Comparison of ENCODE assay signal across 9 cellular contexts in genomic region chr22:45503816-45504702, GRCh38. TPM values are rescaled to one million over a fixed set of nuclear protein-coding genes. Genes with fewer than 3 reads are reported as not detected.
DNase-seq lines count a peak whose midpoint lies in the region; ATAC-seq and TF ChIP-seq lines count a peak whose summit lies in the region.
"Had no signal": no experiment of that assay in that cellular context is flagged by ENCODE, and none has a peak within 500 bp of the region (broad histone marks: within the 10 kb centered on the region; RNA-seq: fewer than 3 reads in every experiment).

No MANE protein-coding gene starts in this region.

- H3K4me1 Mint-ChIP-seq in activated T-cell treated with anti-CD3 and anti-CD28 coated beads, Interleukin-2, amount 50 U/mL, for 72 hours (ENCODE audit: low read depth), result peaks cover 8% of the 10 kb centered on the region
- H3K4me1 Mint-ChIP-seq in activated T-cell treated with anti-CD3 and anti-CD28 coated beads, Interleukin-2, amount 50 U/mL, for 24 hours (ENCODE audit: low read depth), result peaks cover 6% of the 10 kb centered on the region
- no peaks in the 10 kb centered on the region for H3K4me1 Mint-ChIP-seq in CD8-positive, alpha-beta memory T cell

- WGBS in tibial nerve, 2 donors, result 28 to 33% methylated on average over 22 to 25 of the region's 28 CpGs

- in situ Hi-C loops in astrocyte of the cerebellum (cut with HindIII; ENCODE audit: low sequenced_read_pairs), result no loop called here

- no peak for TF ChIP-seq EP300 in tibial nerve (IDR thresholded peaks at IDR 0.05)

- H3K27ac ChIP-seq in tibial nerve, result peak overlapping the region; percentile 12 to 82 (median 74)
- no peak overlapping the region for H3K27ac ChIP-seq in CD8-positive, alpha-beta memory T cell (ENCODE audit: low read depth, low read length)

- no peaks in the 10 kb centered on the region for H3K36me3 ChIP-seq in tibial nerve
- H3K36me3 ChIP-seq in CD8-positive, alpha-beta memory T cell (ENCODE audit: insufficient read depth, low read length), result no peaks in the 10 kb centered on the region

- H3K36me3 Mint-ChIP-seq in activated T-cell treated with anti-CD3 and anti-CD28 coated beads, Interleukin-2, amount 50 U/mL, for 72 hours (ENCODE audit: insufficient read depth in 2 of 2), result no peaks in the 10 kb centered on the region
- H3K36me3 Mint-ChIP-seq in activated T-cell treated with anti-CD3 and anti-CD28 coated beads, Interleukin-2, amount 50 U/mL, for 24 hours (ENCODE audit: low read depth), result no peaks in the 10 kb centered on the region
- H3K36me3 Mint-ChIP-seq in CD8-positive, alpha-beta memory T cell, result peaks cover 0 to 2% (median 0%) of the 10 kb centered on the region in 3 donors

- POLR2A ChIA-PET in CD8-positive, alpha-beta memory T cell (lab: Charles Lee), result no interaction called here

- H3K9me3 ChIP-seq in tibial nerve, result no peaks in the 10 kb centered on the region
- H3K9me3 ChIP-seq in CD8-positive, alpha-beta memory T cell (ENCODE audit: low read length), result no peaks in the 10 kb centered on the region

- TF ChIP-seq CTCF in astrocyte of the cerebellum (IDR thresholded peaks at IDR 0.05; ENCODE audit: low read depth, low read length, missing control alignments), result no peak
- no peak for TF ChIP-seq CTCF in tibial nerve (IDR thresholded peaks at IDR 0.05)

- H3K4me3 Mint-ChIP-seq in activated T-cell treated with anti-CD3 and anti-CD28 coated beads, Interleukin-2, amount 50 U/mL, for 72 hours, result peak overlapping the region in 1 of 2 donors; percentile 50
- no peak overlapping the region for H3K4me3 Mint-ChIP-seq in activated T-cell treated with anti-CD3 and anti-CD28 coated beads, Interleukin-2, amount 50 U/mL, for 24 hours
- H3K4me3 Mint-ChIP-seq in CD8-positive, alpha-beta memory T cell, result peak overlapping the region in 1 of 7 donors; percentile 13

- H3K4me3 ChIP-seq in astrocyte of the cerebellum (ENCODE audit: low read depth, low read length) (peak overlapping the region; percentile 93), tibial nerve (peak overlapping the region; percentile 38 to 64 (median 40))
- no peak overlapping the region for H3K4me3 ChIP-seq in CD8-positive, alpha-beta memory T cell (ENCODE audit: low read length)

- H3K27me3 ChIP-seq in tibial nerve, result peaks cover 0 to 52% of the 10 kb centered on the region in 2 donors
- peaks cover 5% of the 10 kb centered on the region for H3K27me3 ChIP-seq in CD8-positive, alpha-beta memory T cell (ENCODE audit: insufficient read depth, low read length, poor library complexity, severe bottlenecking)

- CTCF ChIA-PET in CD8-positive, alpha-beta memory T cell (lab: Charles Lee), result no interaction called here

- TF ChIP-seq POLR2A in tibial nerve (IDR thresholded peaks at IDR 0.05), result no peak

- no peak for DNase-seq in activated T-cell treated with anti-CD3 and anti-CD28 coated beads, Interleukin-2, amount 50 U/mL, for 72 hours
- DNase-seq in activated T-cell treated with anti-CD3 and anti-CD28 coated beads, Interleukin-2, amount 50 U/mL, for 24 hours, result no peak
- peak; percentile 53 for DNase-seq in astrocyte of the cerebellum (ENCODE audit: low read depth)
- peak; percentile 73 for DNase-seq in left kidney (ENCODE audit: low read depth, low spot score)
- DNase-seq in tibial nerve (ENCODE audit: low spot score in 2 of 2), result no peak
- no peak for DNase-seq in CD8-positive, alpha-beta memory T cell
- DNase-seq: DND-41 had no signal

- H3K9me3 Mint-ChIP-seq in activated T-cell treated with anti-CD3 and anti-CD28 coated beads, Interleukin-2, amount 50 U/mL, for 72 hours, result no peaks in the 10 kb centered on the region
- no peaks in the 10 kb centered on the region for H3K9me3 Mint-ChIP-seq in activated T-cell treated with anti-CD3 and anti-CD28 coated beads, Interleukin-2, amount 50 U/mL, for 24 hours
- H3K9me3 Mint-ChIP-seq in CD8-positive, alpha-beta memory T cell, result no peaks in the 10 kb centered on the region

- no peak overlapping the region for H3K27ac Mint-ChIP-seq in activated T-cell treated with anti-CD3 and anti-CD28 coated beads, Interleukin-2, amount 50 U/mL, for 72 hours
- no peak overlapping the region for H3K27ac Mint-ChIP-seq in activated T-cell treated with anti-CD3 and anti-CD28 coated beads, Interleukin-2, amount 50 U/mL, for 24 hours
- no peak overlapping the region for H3K27ac Mint-ChIP-seq in CD8-positive, alpha-beta memory T cell

- ATAC-seq in activated T-cell treated with anti-CD3 and anti-CD28 coated beads, Interleukin-2, amount 50 U/mL, for 72 hours (replicated peaks in 1 of 2), result peak; percentile 25 to 51
- ATAC-seq in HG02840 (IDR thresholded peaks at IDR 0.05; ENCODE audit: low FRiP score, unreplicated experiment), result no peak
- no peak for ATAC-seq in HG03175 (IDR thresholded peaks at IDR 0.05; ENCODE audit: unreplicated experiment)

- peaks cover 0 to 44% (median 8%) of the 10 kb centered on the region in 4 donors for H3K4me1 ChIP-seq in tibial nerve
- H3K4me1 ChIP-seq in CD8-positive, alpha-beta memory T cell (ENCODE audit: insufficient read depth, low read length), result no peaks in the 10 kb centered on the region

- peaks cover 49% of the 10 kb centered on the region for H3K27me3 Mint-ChIP-seq in activated T-cell treated with anti-CD3 and anti-CD28 coated beads, Interleukin-2, amount 50 U/mL, for 72 hours (ENCODE audit: low read depth)
- peaks cover 71% of the 10 kb centered on the region for H3K27me3 Mint-ChIP-seq in activated T-cell treated with anti-CD3 and anti-CD28 coated beads, Interleukin-2, amount 50 U/mL, for 24 hours
- peaks cover 14 to 60% of the 10 kb centered on the region in 2 donors for H3K27me3 Mint-ChIP-seq in CD8-positive, alpha-beta memory T cell

RNA-seq across cellular contexts. Expression of gene FBLN1, which starts 1.4 kb away (rescaled TPM):
- not detected for total RNA-seq in activated T-cell treated with anti-CD3 and anti-CD28 coated beads, Interleukin-2, amount 50 U/mL, for 72 hours
- 1,000 to 10,000 TPM in 1 of 4 donors, 100 to 1,000 TPM in 3; 172 to 1,145 (median 351) TPM for total RNA-seq in tibial nerve
- not detected for total RNA-seq in CD8-positive, alpha-beta memory T cell
- not detected for polyA plus RNA-seq in CD8-positive, alpha-beta memory T cell

Comparison
In these comparisons a context has a peak if more than half of its experiments do, and no peak if none do; other contexts are left out.
1. ATAC-seq: peak in activated T-cell treated with anti-CD3 and anti-CD28 coated beads, Interleukin-2, amount 50 U/mL, for 72 hours (2 of 2); none in HG02840 (single experiment) and HG03175 (single experiment).
2. DNase-seq: peak in astrocyte of the cerebellum (single experiment) and left kidney (single experiment); none in activated T-cell treated with anti-CD3 and anti-CD28 coated beads, Interleukin-2, amount 50 U/mL, for 72 hours (0 of 2), activated T-cell treated with anti-CD3 and anti-CD28 coated beads, Interleukin-2, amount 50 U/mL, for 24 hours (single experiment), tibial nerve (0 of 2) and CD8-positive, alpha-beta memory T cell (0 of 5).
3. RNA of gene FBLN1, which starts 1.4 kb away (total RNA-seq): 172 to 1,145 TPM in tibial nerve; not detected in activated T-cell treated with anti-CD3 and anti-CD28 coated beads, Interleukin-2, amount 50 U/mL, for 72 hours and not detected in CD8-positive, alpha-beta memory T cell; every median in the first group is over 100 times any median in the second.